In genomic region chr2:74031203-74031602, GRCh38 we compare ENCODE assay signal across 11 cellular contexts. TPM values are rescaled to one million over a fixed set of nuclear protein-coding genes. Genes with fewer than 3 reads are reported as not detected.
DNase-seq lines count a peak whose midpoint lies in the region; ATAC-seq and TF ChIP-seq lines count a peak whose summit lies in the region.
"Had no signal": no experiment of that assay in that cellular context is flagged by ENCODE, and none has a peak within 500 bp of the region (broad histone marks: within the 10 kb centered on the region; RNA-seq: fewer than 3 reads in every experiment).

No MANE protein-coding gene starts in this region.

- H3K79me2 ChIP-seq in OCI-LY7 (ENCODE audit: insufficient read depth, low read depth, low read length) (peaks cover 62% of the 10 kb centered on the region), PC-9 (ENCODE audit: low read depth) (peaks cover 80% of the 10 kb centered on the region)

- peaks cover 23% of the 10 kb centered on the region for H3K36me3 Mint-ChIP-seq in dendritic cell treated with granulocyte-macrophage colony-stimulating factor and Interleukin-4, amounts not matched to agents 40 ng/mL and 50 ng/mL, for 4 days (ENCODE audit: low read depth)

- BruUV-seq in OCI-LY7 (replicated peaks; lab: Mats Ljungman, UMichigan) (no TSS peak), PC-9 (replicated peaks; lab: Mats Ljungman, UMichigan) (no TSS peak)

- peak; percentile 31 to 61 for DNase-seq in AML-193 (lab: John Stamatoyannopoulos, UW)
- no peak for DNase-seq in GM06990 (ENCODE audit: extremely low read depth, insufficient read length)
- no peak for DNase-seq in OCI-LY7 (ENCODE audit: low spot score)
- no peak for DNase-seq in PC-9
- no peak for DNase-seq in NCI-H2171 treated with DMSO at 0.1 percent for 48 hours (lab: John Stamatoyannopoulos, UW)
- no peak for DNase-seq in stimulated activated CD4-positive, alpha-beta T cell treated with anti-CD3 and anti-CD28 coated beads, Interleukin-4, amount 100 ng/mL, for 1 hour
- DNase-seq: NCI-H1436 had no signal

- H3K27me3 ChIP-seq in GM06990 (replicated peaks; ENCODE audit: control insufficient read depth, insufficient read depth, low read length): no peaks in the 10 kb centered on the region
- no peaks in the 10 kb centered on the region for H3K27me3 ChIP-seq in PC-9 (ENCODE audit: insufficient read depth, low read depth)
- H3K27me3 ChIP-seq: breast epithelium had no signal

- H3K27ac ChIP-seq in OCI-LY7 (ENCODE audit: low read depth, low read length, poor library complexity, severe bottlenecking) (no peak overlapping the region), PC-9 (no peak overlapping the region)
- H3K27ac ChIP-seq: breast epithelium had no signal

- H3K9me2 ChIP-seq in OCI-LY7 (ENCODE audit: insufficient read depth, low read length): no peaks in the 10 kb centered on the region
- H3K9me2 ChIP-seq in PC-9 (ENCODE audit: insufficient read depth): no peaks in the 10 kb centered on the region

- no peaks in the 10 kb centered on the region for H3F3A ChIP-seq in PC-9 (ENCODE audit: insufficient read depth, low read depth)

- peak overlapping the region; percentile 78 for H3K27ac Mint-ChIP-seq in dendritic cell treated with granulocyte-macrophage colony-stimulating factor and Interleukin-4, amounts not matched to agents 40 ng/mL and 50 ng/mL, for 4 days

- peak overlapping the region; percentile 85 for H3K4me2 ChIP-seq in OCI-LY7 (ENCODE audit: low read length)
- H3K4me2 ChIP-seq in PC-9: no peak overlapping the region

- peak overlapping the region; percentile 56; the same call in 1 of the 2 replicates for H3K4me3 ChIP-seq in GM06990 (replicated peaks; ENCODE audit: low read depth, low read length)
- H3K4me3 ChIP-seq in OCI-LY7 (ENCODE audit: low read depth, low read length, poor library complexity, severe bottlenecking): no peak overlapping the region
- no peak overlapping the region for H3K4me3 ChIP-seq in PC-9
- H3K4me3 ChIP-seq: breast epithelium had no signal

- intact Hi-C loops in OCI-LY7 (cut with micrococcal nuclease; ENCODE audit: unreplicated experiment): no loop called here
- intact Hi-C loops in dendritic cell treated with granulocyte-macrophage colony-stimulating factor and Interleukin-4, amounts not matched to agents 40 ng/mL and 50 ng/mL, for 4 days (cut with micrococcal nuclease): no loop called here
- intact Hi-C loops in PC-9 (cut with micrococcal nuclease; ENCODE audit: unreplicated experiment): no loop called here

- H3K4me1 ChIP-seq in OCI-LY7 (ENCODE audit: insufficient read depth, low read length, poor library complexity, severe bottlenecking): peaks cover 35% of the 10 kb centered on the region
- H3K4me1 ChIP-seq in PC-9 (replicated peaks; ENCODE audit: insufficient read depth): no peaks in the 10 kb centered on the region
- H3K4me1 ChIP-seq: breast epithelium had no signal

- no peak overlapping the region for H2AFZ ChIP-seq in OCI-LY7 (ENCODE audit: low read length)
- H2AFZ ChIP-seq in PC-9: no peak overlapping the region

- H3K4me1 Mint-ChIP-seq in dendritic cell treated with granulocyte-macrophage colony-stimulating factor and Interleukin-4, amounts not matched to agents 40 ng/mL and 50 ng/mL, for 4 days (ENCODE audit: low read depth): peaks cover 76% of the 10 kb centered on the region

- POLR2A ChIA-PET in OCI-LY7 (lab: Charles Lee): interaction anchor here (0.7 to 1.4 kb wide), 4 partner anchors 14 to 116 kb away, joined by 3 to 6 read pairs (median 4); partner anchors contain the start of gene BOLA3
- POLR2A ChIA-PET in PC-9 (lab: Charles Lee; ENCODE audit: unreplicated experiment): no interaction called here

- TF ChIP-seq CTCF in GM06990 (IDR thresholded peaks at IDR 0.05; ENCODE audit: insufficient read depth, low read length, poor library complexity, severe bottlenecking): no peak
- TF ChIP-seq CTCF in OCI-LY7 (conservative IDR thresholded peaks at IDR 0.05; ENCODE audit: low read length): no peak
- TF ChIP-seq CTCF in PC-9 (conservative IDR thresholded peaks at IDR 0.05): no peak

- ATAC-seq in GM18909 (IDR thresholded peaks at IDR 0.05; ENCODE audit: poor library complexity, unreplicated experiment): no peak
- ATAC-seq: left lobe of liver had no signal

- H3K27me3 Mint-ChIP-seq in dendritic cell treated with granulocyte-macrophage colony-stimulating factor and Interleukin-4, amounts not matched to agents 40 ng/mL and 50 ng/mL, for 4 days: no peaks in the 10 kb centered on the region

- H4K20me1 ChIP-seq in OCI-LY7 (ENCODE audit: insufficient read depth, low read length): peaks cover 22% of the 10 kb centered on the region; the same call in 1 of the 2 replicates
- peaks cover 71% of the 10 kb centered on the region for H4K20me1 ChIP-seq in PC-9 (ENCODE audit: insufficient read depth)

- CTCF ChIA-PET in OCI-LY7 (lab: Charles Lee; ENCODE audit: unreplicated experiment): no interaction called here
- CTCF ChIA-PET in PC-9 (lab: Charles Lee): no interaction called here

- H3K9me3 Mint-ChIP-seq in dendritic cell treated with granulocyte-macrophage colony-stimulating factor and Interleukin-4, amounts not matched to agents 40 ng/mL and 50 ng/mL, for 4 days: no peaks in the 10 kb centered on the region

- peaks cover 11% of the 10 kb centered on the region; the same call in 1 of the 2 replicates for H3K9me3 ChIP-seq in OCI-LY7 (ENCODE audit: low read length)
- no peaks in the 10 kb centered on the region for H3K9me3 ChIP-seq in PC-9 (ENCODE audit: insufficient read depth, low read depth)
- H3K9me3 ChIP-seq: breast epithelium had no signal

- 0 out of 2 replicates have a peak, but pooled peaks cover 1% of the 10 kb centered on the region for H3K36me3 ChIP-seq in GM06990 (ENCODE audit: control insufficient read depth, insufficient read depth, low read length)
- peaks cover 20% of the 10 kb centered on the region for H3K36me3 ChIP-seq in OCI-LY7 (ENCODE audit: insufficient read depth, low read length)
- H3K36me3 ChIP-seq in PC-9 (ENCODE audit: low read depth): no peaks in the 10 kb centered on the region
- H3K36me3 ChIP-seq: breast epithelium had no signal

- H3K4me3 Mint-ChIP-seq in dendritic cell treated with granulocyte-macrophage colony-stimulating factor and Interleukin-4, amounts not matched to agents 40 ng/mL and 50 ng/mL, for 4 days: peak overlapping the region; percentile 57

RNA-seq across cellular contexts. Expression of gene TET3, which starts 46.5 kb away (rescaled TPM):
- total RNA-seq in OCI-LY7 (2014; rRNA removed; shearing (Covaris generic)): 11.9 and 14.7 TPM in 2 replicates
- total RNA-seq in OCI-LY7 (2022) (24.8 and 25.2 TPM in 2 replicates), PC-9 (2021) (17.1 and 19.1 TPM in 2 replicates)

Comparison
In these comparisons a context has a peak if more than half of its experiments do, and no peak if none do; other contexts are left out.
1. DNase-seq: peak in AML-193 (2 of 2); none in GM06990 (single experiment), OCI-LY7 (single experiment), PC-9 (0 of 2), NCI-H2171 treated with DMSO at 0.1 percent for 48 hours (single experiment) and stimulated activated CD4-positive, alpha-beta T cell treated with anti-CD3 and anti-CD28 coated beads, Interleukin-4, amount 100 ng/mL, for 1 hour (single experiment).